ENCODE assay signal across 1 cellular context in the genomic region with DNA sequence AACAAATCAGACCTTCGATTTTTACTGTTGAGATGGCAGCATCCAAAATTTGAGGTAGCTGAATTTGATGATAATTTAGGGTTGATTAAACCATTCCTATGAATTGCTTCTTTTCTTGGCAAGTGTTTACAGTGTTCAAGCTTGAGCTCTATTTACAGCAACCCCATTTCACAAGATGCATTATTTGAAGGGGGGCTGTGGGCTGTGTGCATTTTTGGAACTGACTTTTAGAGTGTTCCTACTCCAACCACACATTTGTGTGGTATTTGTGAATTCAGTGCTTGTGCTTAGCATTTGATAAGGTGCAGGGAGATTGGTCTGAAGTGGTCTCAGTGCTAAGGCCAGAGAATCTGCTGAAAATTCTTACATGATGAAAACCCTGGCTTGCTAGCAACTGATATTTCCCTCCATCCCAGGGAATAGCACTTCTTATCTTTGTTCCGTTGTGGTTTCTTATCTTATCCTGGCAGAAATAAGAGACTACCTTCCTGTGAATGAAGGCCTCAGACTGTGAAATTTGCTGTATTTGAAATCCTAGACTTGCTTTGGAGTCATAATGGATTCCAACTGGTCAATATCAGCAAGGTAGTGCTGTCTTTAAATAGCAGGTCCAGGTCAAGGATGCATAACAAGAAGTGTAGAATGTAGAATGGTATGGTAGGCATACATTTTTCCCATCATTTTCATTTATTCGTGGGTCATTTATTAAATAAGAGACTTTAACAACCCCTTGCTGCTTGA.
TF ChIP-seq lines count a peak whose summit lies in the region.

No MANE protein-coding gene starts in this region.

TF ChIP-seq in K562, 482 proteins besides CTCF, POLR2A, EP300 and RAD21 (continued from another document and continues in another):
- TF ChIP-seq, protein P1, sequence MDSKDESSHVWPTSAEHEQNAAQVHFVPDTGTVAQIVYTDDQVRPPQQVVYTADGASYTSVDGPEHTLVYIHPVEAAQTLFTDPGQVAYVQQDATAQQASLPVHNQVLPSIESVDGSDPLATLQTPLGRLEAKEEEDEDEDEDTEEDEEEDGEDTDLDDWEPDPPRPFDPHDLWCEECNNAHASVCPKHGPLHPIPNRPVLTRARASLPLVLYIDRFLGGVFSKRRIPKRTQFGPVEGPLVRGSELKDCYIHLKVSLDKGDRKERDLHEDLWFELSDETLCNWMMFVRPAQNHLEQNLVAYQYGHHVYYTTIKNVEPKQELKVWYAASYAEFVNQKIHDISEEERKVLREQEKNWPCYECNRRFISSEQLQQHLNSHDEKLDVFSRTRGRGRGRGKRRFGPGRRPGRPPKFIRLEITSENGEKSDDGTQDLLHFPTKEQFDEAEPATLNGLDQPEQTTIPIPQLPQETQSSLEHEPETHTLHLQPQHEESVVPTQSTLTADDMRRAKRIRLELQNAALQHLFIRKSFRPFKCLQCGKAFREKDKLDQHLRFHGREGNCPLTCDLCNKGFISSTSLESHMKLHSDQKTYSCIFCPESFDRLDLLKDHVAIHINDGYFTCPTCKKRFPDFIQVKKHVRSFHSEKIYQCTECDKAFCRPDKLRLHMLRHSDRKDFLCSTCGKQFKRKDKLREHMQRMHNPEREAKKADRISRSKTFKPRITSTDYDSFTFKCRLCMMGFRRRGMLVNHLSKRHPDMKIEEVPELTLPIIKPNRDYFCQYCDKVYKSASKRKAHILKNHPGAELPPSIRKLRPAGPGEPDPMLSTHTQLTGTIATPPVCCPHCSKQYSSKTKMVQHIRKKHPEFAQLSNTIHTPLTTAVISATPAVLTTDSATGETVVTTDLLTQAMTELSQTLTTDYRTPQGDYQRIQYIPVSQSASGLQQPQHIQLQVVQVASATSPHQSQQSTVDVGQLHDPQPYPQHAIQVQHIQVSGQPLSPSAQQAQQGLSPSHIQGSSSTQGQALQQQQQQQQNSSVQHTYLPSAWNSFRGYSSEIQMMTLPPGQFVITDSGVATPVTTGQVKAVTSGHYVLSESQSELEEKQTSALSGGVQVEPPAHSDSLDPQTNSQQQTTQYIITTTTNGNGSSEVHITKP (IDR thresholded peaks at IDR 0.05; ENCODE audit: partially characterized antibody), result peak; percentile 64
- TF ChIP-seq MTA3 (IDR thresholded peaks at IDR 0.05; ENCODE audit: borderline replicate concordance), result peak; percentile 79; the same call in 1 of the 2 replicates
- no peak for TF ChIP-seq ELF1 (tag; IDR thresholded peaks at IDR 0.05)
- peak; percentile 93 for TF ChIP-seq ZEB2 (IDR thresholded peaks at IDR 0.05)
- TF ChIP-seq ZNF324 (CRISPR knock-in tag; IDR thresholded peaks at IDR 0.05), result no peak
- peak; percentile 83 for TF ChIP-seq ZNF395 (CRISPR knock-in tag; IDR thresholded peaks at IDR 0.05)
- TF ChIP-seq, protein P2, sequence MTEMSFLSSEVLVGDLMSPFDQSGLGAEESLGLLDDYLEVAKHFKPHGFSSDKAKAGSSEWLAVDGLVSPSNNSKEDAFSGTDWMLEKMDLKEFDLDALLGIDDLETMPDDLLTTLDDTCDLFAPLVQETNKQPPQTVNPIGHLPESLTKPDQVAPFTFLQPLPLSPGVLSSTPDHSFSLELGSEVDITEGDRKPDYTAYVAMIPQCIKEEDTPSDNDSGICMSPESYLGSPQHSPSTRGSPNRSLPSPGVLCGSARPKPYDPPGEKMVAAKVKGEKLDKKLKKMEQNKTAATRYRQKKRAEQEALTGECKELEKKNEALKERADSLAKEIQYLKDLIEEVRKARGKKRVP (CRISPR knock-in tag; IDR thresholded peaks at IDR 0.05), result peak; percentile 71; the same call in 1 of the 2 replicates
- TF ChIP-seq POLR2AphosphoS5 (IDR thresholded peaks at IDR 0.05; ENCODE audit: control insufficient read depth, insufficient read depth, low read depth, low read length), result peak; percentile 79
- TF ChIP-seq ATF7 (IDR thresholded peaks at IDR 0.05), result peak; percentile 53
- TF ChIP-seq ADNP (tag; IDR thresholded peaks at IDR 0.05), result peak; percentile 76
- peak; percentile 69; the same call in 1 of the 2 replicates for TF ChIP-seq ZNF589 (CRISPR knock-in tag; IDR thresholded peaks at IDR 0.05; ENCODE audit: low read depth)
- peak; percentile 95 for TF ChIP-seq CHAMP1 (IDR thresholded peaks at IDR 0.05)
- 0 out of 2 replicates have a peak, but pooled peaks have one; percentile 54 for TF ChIP-seq HMBOX1 (IDR thresholded peaks at IDR 0.05)
- TF ChIP-seq XRCC3 (IDR thresholded peaks at IDR 0.05), result no peak
- TF ChIP-seq ZBTB5 (IDR thresholded peaks at IDR 0.05), result no peak
- peak; percentile 80 to 96 for TF ChIP-seq RCOR1 (IDR thresholded peaks at IDR 0.05; ENCODE audit: borderline replicate concordance in 1 of 2, low read depth in 2 of 2, low read length in 2 of 2)
- TF ChIP-seq SIN3B (IDR thresholded peaks at IDR 0.05; ENCODE audit: low read depth), result no peak
- no peak for TF ChIP-seq ID3 (CRISPR knock-in tag; IDR thresholded peaks at IDR 0.05)
- TF ChIP-seq ID3 (tag; IDR thresholded peaks at IDR 0.05), result peak; percentile 55; the same call in 1 of the 2 replicates
- TF ChIP-seq RBM14 (IDR thresholded peaks at IDR 0.05; ENCODE audit: borderline replicate concordance, insufficient read depth, low read depth, low read length), result no peak
- no peak for TF ChIP-seq CEBPG (CRISPR knock-in tag; IDR thresholded peaks at IDR 0.05)
- peak in 1 of 2 experiments; percentile 46; a peak in 2 of 4 replicates for TF ChIP-seq CEBPG (tag; conservative IDR thresholded peaks at IDR 0.05 in 1 of 2, IDR thresholded peaks at IDR 0.05 in 1 of 2)
- no peak for TF ChIP-seq CHD1 (IDR thresholded peaks at IDR 0.05; ENCODE audit: low read length)
- TF ChIP-seq KHSRP (IDR thresholded peaks at IDR 0.05), result 0 out of 2 replicates have a peak, but pooled peaks have one; percentile 56
- TF ChIP-seq POLR2B (IDR thresholded peaks at IDR 0.05; ENCODE audit: low read depth, partially characterized antibody), result no peak
- TF ChIP-seq ZNF766 (CRISPR knock-in tag; conservative IDR thresholded peaks at IDR 0.05), result peak; percentile 75; the same call in 1 of the 2 replicates
- TF ChIP-seq NONO (IDR thresholded peaks at IDR 0.05; ENCODE audit: low read depth in 2 of 2, low read length in 1 of 2), result peak in 1 of 2 experiments; percentile 73; a peak in 1 of 4 replicates
- TF ChIP-seq ILF3 (IDR thresholded peaks at IDR 0.05; ENCODE audit: borderline replicate concordance), result no peak; the same call in 1 of the 2 replicates
- peak; percentile 26; the same call in 1 of the 2 replicates for TF ChIP-seq ZNF354B (CRISPR knock-in tag; IDR thresholded peaks at IDR 0.05)
- TF ChIP-seq LEF1 (IDR thresholded peaks at IDR 0.05), result peak; percentile 98
- TF ChIP-seq RNF2 (IDR thresholded peaks at IDR 0.05), result peak; percentile 98
- TF ChIP-seq, protein P3, sequence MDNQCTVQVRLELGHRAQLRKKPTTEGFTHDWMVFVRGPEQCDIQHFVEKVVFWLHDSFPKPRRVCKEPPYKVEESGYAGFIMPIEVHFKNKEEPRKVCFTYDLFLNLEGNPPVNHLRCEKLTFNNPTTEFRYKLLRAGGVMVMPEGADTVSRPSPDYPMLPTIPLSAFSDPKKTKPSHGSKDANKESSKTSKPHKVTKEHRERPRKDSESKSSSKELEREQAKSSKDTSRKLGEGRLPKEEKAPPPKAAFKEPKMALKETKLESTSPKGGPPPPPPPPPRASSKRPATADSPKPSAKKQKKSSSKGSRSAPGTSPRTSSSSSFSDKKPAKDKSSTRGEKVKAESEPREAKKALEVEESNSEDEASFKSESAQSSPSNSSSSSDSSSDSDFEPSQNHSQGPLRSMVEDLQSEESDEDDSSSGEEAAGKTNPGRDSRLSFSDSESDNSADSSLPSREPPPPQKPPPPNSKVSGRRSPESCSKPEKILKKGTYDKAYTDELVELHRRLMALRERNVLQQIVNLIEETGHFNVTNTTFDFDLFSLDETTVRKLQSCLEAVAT (IDR thresholded peaks at IDR 0.05), result peak in 1 of 2 experiments; percentile 98; a peak in 2 of 4 replicates
- peak; percentile 80 for TF ChIP-seq NFIC (IDR thresholded peaks at IDR 0.05)
- TF ChIP-seq SMARCE1 (IDR thresholded peaks at IDR 0.05), result peak; percentile 100
- no peak for TF ChIP-seq PHF20 (IDR thresholded peaks at IDR 0.05; ENCODE audit: partially characterized antibody)
- TF ChIP-seq, protein P4, sequence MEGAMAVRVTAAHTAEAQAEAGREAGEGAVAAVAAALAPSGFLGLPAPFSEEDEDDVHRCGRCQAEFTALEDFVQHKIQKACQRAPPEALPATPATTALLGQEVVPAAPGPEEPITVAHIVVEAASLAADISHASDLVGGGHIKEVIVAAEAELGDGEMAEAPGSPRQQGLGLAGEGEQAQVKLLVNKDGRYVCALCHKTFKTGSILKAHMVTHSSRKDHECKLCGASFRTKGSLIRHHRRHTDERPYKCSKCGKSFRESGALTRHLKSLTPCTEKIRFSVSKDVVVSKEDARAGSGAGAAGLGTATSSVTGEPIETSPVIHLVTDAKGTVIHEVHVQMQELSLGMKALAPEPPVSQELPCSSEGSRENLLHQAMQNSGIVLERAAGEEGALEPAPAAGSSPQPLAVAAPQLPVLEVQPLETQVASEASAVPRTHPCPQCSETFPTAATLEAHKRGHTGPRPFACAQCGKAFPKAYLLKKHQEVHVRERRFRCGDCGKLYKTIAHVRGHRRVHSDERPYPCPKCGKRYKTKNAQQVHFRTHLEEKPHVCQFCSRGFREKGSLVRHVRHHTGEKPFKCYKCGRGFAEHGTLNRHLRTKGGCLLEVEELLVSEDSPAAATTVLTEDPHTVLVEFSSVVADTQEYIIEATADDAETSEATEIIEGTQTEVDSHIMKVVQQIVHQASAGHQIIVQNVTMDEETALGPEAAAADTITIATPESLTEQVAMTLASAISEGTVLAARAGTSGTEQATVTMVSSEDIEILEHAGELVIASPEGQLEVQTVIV (CRISPR knock-in tag; IDR thresholded peaks at IDR 0.05; ENCODE audit: borderline replicate concordance), result no peak
- TF ChIP-seq ZC3H4 (CRISPR knock-in tag; IDR thresholded peaks at IDR 0.05; ENCODE audit: borderline replicate concordance), result no peak
- peak; percentile 67; the same call in 1 of the 2 replicates for TF ChIP-seq MBD2 (IDR thresholded peaks at IDR 0.05; ENCODE audit: borderline replicate concordance, low read depth)
- peak; percentile 93 for TF ChIP-seq MTA2 (IDR thresholded peaks at IDR 0.05; ENCODE audit: low read depth)
- TF ChIP-seq SMARCA4 (IDR thresholded peaks at IDR 0.05), result peak; percentile 100
- TF ChIP-seq HMGN3 (IDR thresholded peaks at IDR 0.05; ENCODE audit: borderline replicate concordance, extremely low read depth, insufficient read length, low read depth, low read length), result peak; percentile 87
- peak; percentile 98 for TF ChIP-seq CCNT2 (IDR thresholded peaks at IDR 0.05; ENCODE audit: borderline replicate concordance, extremely low read depth, insufficient read length, low read depth, low read length)
- TF ChIP-seq HES1 (IDR thresholded peaks at IDR 0.05; ENCODE audit: low read depth), result peak; percentile 83
